In the genomic region with DNA sequence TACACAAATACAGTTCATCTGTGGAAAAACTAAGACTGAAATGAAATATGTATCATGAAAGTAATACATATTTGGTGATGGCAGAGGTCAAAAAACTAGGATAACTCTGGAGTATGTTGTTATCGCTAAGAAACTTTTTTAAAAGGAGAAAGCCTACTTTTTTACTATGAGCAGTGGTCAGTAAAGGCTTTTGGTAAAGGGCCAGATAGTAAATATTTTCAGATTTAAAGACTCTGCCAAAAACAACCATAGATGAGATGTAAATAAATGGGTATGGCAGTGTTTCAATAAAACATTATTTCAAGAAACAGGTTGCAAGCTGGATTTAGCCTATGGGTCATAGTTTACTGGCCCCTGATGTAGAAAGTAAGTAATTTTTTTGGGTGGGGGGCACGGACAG, we compare ENCODE assay signal across 1 cellular context.
TF ChIP-seq lines count a peak whose summit lies in the region.

No MANE protein-coding gene starts in this region.

TF ChIP-seq in IMR-90, 13 proteins besides CTCF, POLR2A, EP300 and RAD21:
- TF ChIP-seq RCOR1 (IDR thresholded peaks at IDR 0.05; ENCODE audit: insufficient replicate concordance, low read length) (no peak), CHD1 (IDR thresholded peaks at IDR 0.05; ENCODE audit: low read depth, low read length) (no peak), RFX5 (IDR thresholded peaks at IDR 0.05; ENCODE audit: low read depth, low read length) (no peak), CEBPB (IDR thresholded peaks at IDR 0.05; ENCODE audit: low read depth, low read length) (no peak)
